ENCODE assay signal across 8 cellular contexts in the genomic region with DNA sequence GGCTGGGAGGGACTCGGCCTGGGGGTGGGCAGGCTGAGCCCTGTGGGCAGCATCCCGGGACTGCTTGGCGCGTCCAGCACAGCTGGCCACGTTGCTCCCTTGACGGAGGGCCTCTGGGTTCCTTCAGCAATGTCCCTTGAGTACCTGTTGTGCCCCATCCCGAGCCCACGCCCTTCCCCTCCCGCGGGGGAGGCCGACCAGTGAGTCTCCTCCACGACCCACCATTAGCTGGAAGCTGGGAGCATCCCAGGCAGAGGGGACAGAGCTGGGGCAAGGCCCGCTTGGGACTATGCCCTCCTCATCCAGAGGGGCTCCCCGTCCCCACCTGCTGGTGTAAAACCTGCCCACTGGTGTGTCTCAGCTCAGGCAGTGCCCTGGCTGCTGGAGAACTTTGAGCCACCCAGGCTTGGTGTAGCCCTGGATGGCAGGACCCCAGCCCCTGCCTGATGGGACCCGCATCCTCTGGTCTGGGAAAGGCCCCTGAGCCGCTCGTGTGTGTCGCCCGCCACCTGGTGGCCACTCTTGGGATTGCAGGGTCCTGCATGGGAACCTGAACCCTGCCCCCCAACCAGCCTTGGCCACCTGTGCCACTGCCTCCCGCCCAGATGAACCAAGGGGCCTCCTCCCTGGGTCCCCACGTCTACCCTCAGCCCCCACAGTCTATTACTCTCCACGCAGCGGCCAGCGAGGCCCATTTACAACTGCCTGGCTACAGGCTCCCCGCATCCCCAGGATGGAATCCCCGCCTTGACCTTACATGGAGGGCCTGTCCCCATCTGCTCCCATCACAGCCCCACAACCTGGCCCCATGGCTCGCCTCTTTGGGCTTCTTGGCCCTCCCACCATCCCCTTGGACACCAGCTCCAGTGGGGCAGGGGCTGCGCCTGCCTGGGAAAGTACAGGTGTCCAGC. TPM values are rescaled to one million over a fixed set of nuclear protein-coding genes. Genes with fewer than 3 reads are reported as not detected.
DNase-seq lines count a peak whose midpoint lies in the region; ATAC-seq and TF ChIP-seq lines count a peak whose summit lies in the region.

No MANE protein-coding gene starts in this region.

- peaks cover 10% of the 10 kb centered on the region for H3K4me1 ChIP-seq in NT2/D1 (ENCODE audit: insufficient read depth, insufficient read length)

- ATAC-seq in natural killer cell (peak; percentile 70 to 90 (median 79)), GM18519 (IDR thresholded peaks at IDR 0.05; ENCODE audit: low FRiP score, unreplicated experiment) (no peak)
- peak; percentile 84 to 87 for ATAC-seq in stimulated activated naive B cell treated with anti-CD40 and anti-IgM and Interleukin-4, amounts not matched to agents 10 μg/mL and 1 μg/mL and 100 μg/mL, for 72 hours (replicated peaks)

- H3K36me3 Mint-ChIP-seq in natural killer cell, result no peaks in the 10 kb centered on the region
- H3K36me3 Mint-ChIP-seq in stimulated activated naive B cell treated with anti-CD40 and anti-IgM and Interleukin-4, amounts not matched to agents 10 μg/mL and 1 μg/mL and 100 μg/mL, for 72 hours, result peaks cover 3 to 5% of the 10 kb centered on the region in 2 donors

- H3K9me3 ChIP-seq in NT2/D1 (ENCODE audit: insufficient read depth, low read length), result no peaks in the 10 kb centered on the region

- intact Hi-C loops in natural killer cell (cut with micrococcal nuclease), result loop anchor here (1.0 kb wide), 1 partner anchor 38 kb away; no protein-coding TSS in a partner anchor

- TF ChIP-seq POLR2A in erythroblast (IDR thresholded peaks at IDR 0.05; ENCODE audit: low read length), result no peak

- peaks cover 19% of the 10 kb centered on the region for H3K36me3 ChIP-seq in NT2/D1 (ENCODE audit: insufficient read depth, insufficient read length, low read length)

- H3K9me3 Mint-ChIP-seq in natural killer cell, result no peaks in the 10 kb centered on the region
- peaks cover 0 to 3% of the 10 kb centered on the region in 2 donors for H3K9me3 Mint-ChIP-seq in stimulated activated naive B cell treated with anti-CD40 and anti-IgM and Interleukin-4, amounts not matched to agents 10 μg/mL and 1 μg/mL and 100 μg/mL, for 72 hours

- H3K27me3 Mint-ChIP-seq in natural killer cell (ENCODE audit: low read depth in 2 of 2), result no peaks in the 10 kb centered on the region
- peaks cover 6% of the 10 kb centered on the region in 2 donors for H3K27me3 Mint-ChIP-seq in stimulated activated naive B cell treated with anti-CD40 and anti-IgM and Interleukin-4, amounts not matched to agents 10 μg/mL and 1 μg/mL and 100 μg/mL, for 72 hours

- no peak overlapping the region for H3K4me3 Mint-ChIP-seq in natural killer cell
- H3K4me3 Mint-ChIP-seq in stimulated activated naive B cell treated with anti-CD40 and anti-IgM and Interleukin-4, amounts not matched to agents 10 μg/mL and 1 μg/mL and 100 μg/mL, for 72 hours, result no peak overlapping the region

- H3K27ac Mint-ChIP-seq in natural killer cell, result peak overlapping the region; percentile 64 to 78
- no peak overlapping the region for H3K27ac Mint-ChIP-seq in stimulated activated naive B cell treated with anti-CD40 and anti-IgM and Interleukin-4, amounts not matched to agents 10 μg/mL and 1 μg/mL and 100 μg/mL, for 72 hours

- H3K4me1 Mint-ChIP-seq in natural killer cell, result peaks cover 5 to 9% of the 10 kb centered on the region in 2 donors
- no peaks in the 10 kb centered on the region for H3K4me1 Mint-ChIP-seq in stimulated activated naive B cell treated with anti-CD40 and anti-IgM and Interleukin-4, amounts not matched to agents 10 μg/mL and 1 μg/mL and 100 μg/mL, for 72 hours

- in situ Hi-C loops in ACHN (cut with HindIII; ENCODE audit: low pct_ligation_motif_present, low pct_unique_long_range_greater_than_20kb, low sequenced_read_pairs), result no loop called here

- DNase-seq in ACHN (peak; percentile 51), GM19238 (ENCODE audit: insufficient read length, low spot score) (peak; percentile 77), NT2/D1 (ENCODE audit: low read depth, low spot score) (peak; percentile 44), activated T-cell treated with anti-CD3 and anti-CD28 coated beads for 4 hours (peak; percentile 85), erythroblast (lab: John Stamatoyannopoulos, UW) (peak; percentile 62 to 81), natural killer cell (peak; percentile 85)
- peak; percentile 65 for DNase-seq in stimulated activated naive B cell treated with anti-CD40 and anti-IgM and Interleukin-4, amounts not matched to agents 10 μg/mL and 1 μg/mL and 100 μg/mL, for 72 hours

- H3K4me3 ChIP-seq in NT2/D1 (ENCODE audit: insufficient read length, low read depth), result no peak overlapping the region

- H3K9ac ChIP-seq in NT2/D1 (ENCODE audit: insufficient read length, low read depth), result no peak overlapping the region

- no peaks in the 10 kb centered on the region for H3K27me3 ChIP-seq in NT2/D1 (ENCODE audit: insufficient read depth, insufficient read length)

- TF ChIP-seq CTCF in natural killer cell (IDR thresholded peaks at IDR 0.05), result peak; percentile 95

RNA-seq across cellular contexts. Expression of a gene that starts 16.6 kb away (rescaled TPM):
- 10 to 100 TPM; 23.6 to 32.6 (median 26.5) TPM for total RNA-seq in natural killer cell

RNA-seq across cellular contexts. Expression of a gene that starts 33.8 kb away (rescaled TPM):
- total RNA-seq in natural killer cell, result 100 to 1,000 TPM in 1 of 3 donors, 10 to 100 TPM in 2; 92.6 to 133 (median 93.4) TPM
